Comparison of ENCODE assay signal across 1 cellular context in genomic region chr5:8340261-8340660, GRCh38.
TF ChIP-seq lines count a peak whose summit lies in the region.

No MANE protein-coding gene starts in this region.

TF ChIP-seq in WTC11, 78 proteins besides CTCF, POLR2A, EP300 and RAD21 (continued from another document):
- TF ChIP-seq ZNF281 (CRISPR knock-in tag; IDR thresholded peaks at IDR 0.05) (no peak), FOXK1 (CRISPR knock-in tag; IDR thresholded peaks at IDR 0.05) (no peak), USF2 (CRISPR knock-in tag; IDR thresholded peaks at IDR 0.05) (no peak), NR2C2 (CRISPR knock-in tag; IDR thresholded peaks at IDR 0.05) (no peak), GABPB1 (CRISPR knock-in tag; IDR thresholded peaks at IDR 0.05) (no peak), JAZF1 (CRISPR knock-in tag; IDR thresholded peaks at IDR 0.05) (no peak)
TF ChIP-seq in WTC11: peak in this region for 0.
